Comparison of ENCODE assay signal across 2 cellular contexts in the genomic region with DNA sequence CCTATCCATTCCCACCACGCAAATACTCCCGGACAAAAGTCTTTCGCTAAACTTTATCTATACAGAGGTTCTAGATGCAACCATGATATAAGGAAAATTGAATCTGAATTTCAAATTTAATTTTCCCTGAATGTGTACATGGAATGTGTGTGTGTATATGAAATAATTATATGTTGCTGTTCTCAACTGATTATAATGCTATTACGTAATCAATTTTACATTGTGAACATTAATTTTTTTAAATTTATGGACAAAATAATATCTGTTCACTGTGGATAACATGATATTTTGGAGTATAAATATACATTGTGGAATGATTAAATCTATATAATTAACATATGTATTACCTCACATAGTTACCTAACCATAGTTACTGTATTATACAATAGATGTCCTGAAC.
TF ChIP-seq lines count a peak whose summit lies in the region.

No MANE protein-coding gene starts in this region.

TF ChIP-seq in IMR-90, 13 proteins besides CTCF, POLR2A, EP300 and RAD21:
- TF ChIP-seq, protein P1, sequence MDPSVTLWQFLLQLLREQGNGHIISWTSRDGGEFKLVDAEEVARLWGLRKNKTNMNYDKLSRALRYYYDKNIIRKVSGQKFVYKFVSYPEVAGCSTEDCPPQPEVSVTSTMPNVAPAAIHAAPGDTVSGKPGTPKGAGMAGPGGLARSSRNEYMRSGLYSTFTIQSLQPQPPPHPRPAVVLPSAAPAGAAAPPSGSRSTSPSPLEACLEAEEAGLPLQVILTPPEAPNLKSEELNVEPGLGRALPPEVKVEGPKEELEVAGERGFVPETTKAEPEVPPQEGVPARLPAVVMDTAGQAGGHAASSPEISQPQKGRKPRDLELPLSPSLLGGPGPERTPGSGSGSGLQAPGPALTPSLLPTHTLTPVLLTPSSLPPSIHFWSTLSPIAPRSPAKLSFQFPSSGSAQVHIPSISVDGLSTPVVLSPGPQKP (IDR thresholded peaks at IDR 0.05; ENCODE audit: borderline replicate concordance, low read depth, low read length), result no peak
- TF ChIP-seq RFX5 (IDR thresholded peaks at IDR 0.05; ENCODE audit: low read depth, low read length), result no peak
- no peak for TF ChIP-seq RCOR1 (IDR thresholded peaks at IDR 0.05; ENCODE audit: insufficient replicate concordance, low read length)
- TF ChIP-seq CEBPB (IDR thresholded peaks at IDR 0.05; ENCODE audit: low read depth, low read length), result peak; percentile 79
- TF ChIP-seq CHD1 (IDR thresholded peaks at IDR 0.05; ENCODE audit: low read depth, low read length), result no peak

TF ChIP-seq in H1, 55 proteins besides CTCF, POLR2A, EP300 and RAD21:
- peak; percentile 49; the same call in 1 of the 2 replicates for TF ChIP-seq CEBPB (IDR thresholded peaks at IDR 0.05; ENCODE audit: low read depth, low read length)
- TF ChIP-seq GABPA (IDR thresholded peaks at IDR 0.05; ENCODE audit: borderline replicate concordance, insufficient read depth, low read length), result no peak
